In the genomic region with DNA sequence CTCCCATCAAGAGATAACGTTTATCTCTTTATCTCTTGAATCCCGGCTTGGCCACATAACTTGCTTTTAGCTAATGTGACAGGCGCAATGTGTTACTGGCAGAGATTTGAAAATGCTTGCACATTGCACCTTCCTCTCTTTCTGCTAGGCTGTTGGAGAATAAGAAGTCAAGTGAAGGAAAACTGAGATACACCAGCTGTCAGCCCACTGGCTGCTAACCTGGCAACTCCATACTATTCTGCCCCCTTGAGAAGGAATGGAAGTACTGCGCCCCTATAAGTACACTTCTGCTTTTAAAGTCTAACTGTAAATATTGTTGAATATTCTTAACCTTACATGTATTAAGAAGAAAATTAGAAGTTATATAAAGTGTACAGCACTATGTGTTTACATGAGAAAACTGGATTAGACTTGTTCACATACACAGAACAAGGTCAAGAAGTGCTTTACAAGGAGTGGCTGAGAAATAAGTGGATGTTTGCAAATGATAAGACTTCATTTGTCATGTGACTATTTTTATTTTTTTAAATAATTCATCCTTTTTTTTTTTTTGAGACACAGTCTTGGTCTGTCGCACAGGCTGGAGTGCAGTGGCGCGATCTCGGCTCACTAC, we compare ENCODE assay signal across 7 cellular contexts.
A peak's percentile ranks its signal among the peaks of the same experiment; 100 is the strongest.
DNase-seq lines count a peak whose midpoint lies in the region; ATAC-seq and TF ChIP-seq lines count a peak whose summit lies in the region.

No MANE protein-coding gene starts in this region.

- POLR2A ChIA-PET in CD8-positive, alpha-beta T cell (lab: Charles Lee), result no interaction called here

- DNase-seq in Peyer's patch (no peak), islet precursor cell (peak; percentile 60), immature natural killer cell (no peak)
- DNase-seq in CD8-positive, alpha-beta T cell, result no peak

- no peak overlapping the region for H3K4me3 ChIP-seq in Peyer's patch
- no peak overlapping the region for H3K4me3 ChIP-seq in CD8-positive, alpha-beta T cell (ENCODE audit: low read depth, low read length)

- no peaks in the 10 kb centered on the region for H3K27me3 ChIP-seq in Peyer's patch
- H3K27me3 ChIP-seq in CD8-positive, alpha-beta T cell (ENCODE audit: insufficient read depth, low read length), result no peaks in the 10 kb centered on the region

- TF ChIP-seq POLR2A in Peyer's patch (IDR thresholded peaks at IDR 0.05), result no peak

- H3K27ac ChIP-seq in Peyer's patch, result no peak overlapping the region
- H3K27ac ChIP-seq in CD8-positive, alpha-beta T cell (ENCODE audit: low read depth, low read length), result no peak overlapping the region

- CTCF ChIA-PET in CD8-positive, alpha-beta T cell (lab: Charles Lee), result no interaction called here

- H3K9me3 Mint-ChIP-seq in CD8-positive, alpha-beta T cell, result peaks cover 5% of the 10 kb centered on the region
- peaks cover 4 to 13% (median 9%) of the 10 kb centered on the region in 6 donors for H3K9me3 Mint-ChIP-seq in immature natural killer cell

- peak; percentile 95 for ATAC-seq in GM18867 (IDR thresholded peaks at IDR 0.05; ENCODE audit: unreplicated experiment)
- ATAC-seq in HG03196 (IDR thresholded peaks at IDR 0.05; ENCODE audit: unreplicated experiment), result peak; percentile 65
- ATAC-seq in CD8-positive, alpha-beta T cell, result no peak
- ATAC-seq in GM18861 (IDR thresholded peaks at IDR 0.05; ENCODE audit: unreplicated experiment), result no peak

- H3K4me3 Mint-ChIP-seq in CD8-positive, alpha-beta T cell, result no peak overlapping the region
- no peak overlapping the region for H3K4me3 Mint-ChIP-seq in immature natural killer cell

- no peaks in the 10 kb centered on the region for H3K36me3 ChIP-seq in Peyer's patch
- H3K36me3 ChIP-seq in CD8-positive, alpha-beta T cell (ENCODE audit: insufficient read depth, low read length), result no peaks in the 10 kb centered on the region

- no peaks in the 10 kb centered on the region for H3K4me1 Mint-ChIP-seq in CD8-positive, alpha-beta T cell (ENCODE audit: low read depth)
- H3K4me1 Mint-ChIP-seq in immature natural killer cell, result no peaks in the 10 kb centered on the region

- H3K27ac Mint-ChIP-seq in CD8-positive, alpha-beta T cell, result no peak overlapping the region
- H3K27ac Mint-ChIP-seq in immature natural killer cell, result no peak overlapping the region

- TF ChIP-seq CTCF in Peyer's patch (IDR thresholded peaks at IDR 0.05), result peak in 4 of 6 experiments; percentile 14 to 54 (median 36)
- TF ChIP-seq CTCF in CD8-positive, alpha-beta T cell (IDR thresholded peaks at IDR 0.05), result no peak

- intact Hi-C loops in CD8-positive, alpha-beta T cell (cut with DNase I, micrococcal nuclease), result no loop called here

- no peaks in the 10 kb centered on the region for H3K4me1 ChIP-seq in Peyer's patch
- H3K4me1 ChIP-seq in CD8-positive, alpha-beta T cell (ENCODE audit: insufficient read depth, low read length), result no peaks in the 10 kb centered on the region

- no peaks in the 10 kb centered on the region for H3K27me3 Mint-ChIP-seq in CD8-positive, alpha-beta T cell (ENCODE audit: low read depth)
- H3K27me3 Mint-ChIP-seq in immature natural killer cell (ENCODE audit: low read depth in 3 of 3), result no peaks in the 10 kb centered on the region

- H3K36me3 Mint-ChIP-seq in CD8-positive, alpha-beta T cell, result no peaks in the 10 kb centered on the region
- H3K36me3 Mint-ChIP-seq in immature natural killer cell, result no peaks in the 10 kb centered on the region

- no peaks in the 10 kb centered on the region for H3K9me3 ChIP-seq in Peyer's patch
- H3K9me3 ChIP-seq in CD8-positive, alpha-beta T cell (ENCODE audit: low read length), result no peaks in the 10 kb centered on the region

Comparison
In these comparisons a context has a peak if more than half of its experiments do, and no peak if none do; other contexts are left out.
1. ATAC-seq: peak in GM18867 (single experiment) and HG03196 (single experiment); none in CD8-positive, alpha-beta T cell (single experiment) and GM18861 (single experiment).